8 cellular contexts compared by ENCODE assay signal in genomic region chr22:36123673-36124630, GRCh38. TPM values are rescaled to one million over a fixed set of nuclear protein-coding genes. Genes with fewer than 3 reads are reported as not detected.
DNase-seq lines count a peak whose midpoint lies in the region; ATAC-seq and TF ChIP-seq lines count a peak whose summit lies in the region.

No MANE protein-coding gene starts in this region.

- H3K27me3 ChIP-seq in HUES64 (ENCODE audit: insufficient read depth, low read length), result peaks cover 24% of the 10 kb centered on the region
- H3K27me3 ChIP-seq in endodermal cell (ENCODE audit: control insufficient read depth, insufficient read depth, low read length, poor library complexity, severe bottlenecking), result peaks cover 22% of the 10 kb centered on the region

- H3K27ac ChIP-seq in HUES64 (ENCODE audit: low read depth, low read length) (0 out of 2 replicates have a peak overlapping the region, but pooled peaks have one; percentile 28), endodermal cell (ENCODE audit: low read depth, low read length) (no peak overlapping the region), mesodermal cell (ENCODE audit: low read depth, low read length, severe bottlenecking) (peak overlapping the region; percentile 53)

- H3K9ac ChIP-seq in HUES64 (ENCODE audit: low read depth, low read length), result no peak overlapping the region
- no peak overlapping the region for H3K9ac ChIP-seq in endodermal cell (ENCODE audit: extremely low read depth, low read length, poor library complexity, severe bottlenecking)

- peak; percentile 84 to 89 for DNase-seq in AML-193 (lab: John Stamatoyannopoulos, UW)
- peak; percentile 87 for DNase-seq in NOMO-1 treated with dmso at 0.1 percent for 144 hours (lab: John Stamatoyannopoulos, UW; ENCODE audit: unreplicated experiment)
- peak; percentile 95 for DNase-seq in activated CD8-positive, alpha-beta memory T cell treated with anti-CD3 and anti-CD28 coated beads, Interleukin-2, amount 10 ng/mL, durations not matched to agents 7 days and 5 days
- DNase-seq in endodermal cell, result peak; percentile 96
- DNase-seq in stimulated activated CD8-positive, alpha-beta memory T cell treated with anti-CD3 and anti-CD28 coated beads, Interleukin-12 subunit alpha, Interleukin-12 subunit beta, amount 100 ng/mL, for 4 hours (ENCODE audit: low read depth), result peak; percentile 84

- H3K36me3 ChIP-seq in HUES64 (ENCODE audit: insufficient read depth, low read length) (no peaks in the 10 kb centered on the region), endodermal cell (ENCODE audit: control insufficient read depth, insufficient read depth, low read length) (no peaks in the 10 kb centered on the region), mesodermal cell (ENCODE audit: control insufficient read depth, insufficient read depth, low read length) (no peaks in the 10 kb centered on the region)

- peaks cover 15% of the 10 kb centered on the region for H3K4me1 Mint-ChIP-seq in activated CD8-positive, alpha-beta memory T cell treated with anti-CD3 and anti-CD28 coated beads, Interleukin-2, amount 10 ng/mL, durations not matched to agents 7 days and 5 days
- H3K4me1 Mint-ChIP-seq in endodermal cell, result peaks cover 2% of the 10 kb centered on the region

- no peaks in the 10 kb centered on the region for H3K36me3 Mint-ChIP-seq in activated CD8-positive, alpha-beta memory T cell treated with anti-CD3 and anti-CD28 coated beads, Interleukin-2, amount 10 ng/mL, durations not matched to agents 7 days and 5 days
- H3K36me3 Mint-ChIP-seq in endodermal cell (ENCODE audit: low read depth), result no peaks in the 10 kb centered on the region

- CTCF ChIA-PET in activated CD8-positive, alpha-beta memory T cell treated with anti-CD3 and anti-CD28 coated beads, Interleukin-2, amount 10 ng/mL, durations not matched to agents 7 days and 5 days (lab: Charles Lee), result interaction anchor here (0.6 to 2.7 kb wide), 36 partner anchors 9 to 773 kb away, joined by 3 to 33 read pairs (median 4); partner anchors contain the start of genes APOL2 and APOL3

- H3K4me3 ChIP-seq in HUES64 (ENCODE audit: low read length) (no peak overlapping the region), endodermal cell (ENCODE audit: low read length) (no peak overlapping the region), mesodermal cell (ENCODE audit: extremely low read depth, insufficient read depth, low read length, poor library complexity, severe bottlenecking) (no peak overlapping the region)

- no peaks in the 10 kb centered on the region for H3K4me1 ChIP-seq in HUES64 (ENCODE audit: insufficient read depth, low read length)
- no peaks in the 10 kb centered on the region for H3K4me1 ChIP-seq in endodermal cell (ENCODE audit: control insufficient read depth, insufficient read depth, low read length)
- no peaks in the 10 kb centered on the region for H3K4me1 ChIP-seq in mesodermal cell (ENCODE audit: control insufficient read depth, insufficient read depth, low read length, poor library complexity, severe bottlenecking)

- peak overlapping the region; percentile 56 for H3K4me3 Mint-ChIP-seq in activated CD8-positive, alpha-beta memory T cell treated with anti-CD3 and anti-CD28 coated beads, Interleukin-2, amount 10 ng/mL, durations not matched to agents 7 days and 5 days
- peak overlapping the region; percentile 34 for H3K4me3 Mint-ChIP-seq in endodermal cell

- no peaks in the 10 kb centered on the region for H3K9me3 Mint-ChIP-seq in activated CD8-positive, alpha-beta memory T cell treated with anti-CD3 and anti-CD28 coated beads, Interleukin-2, amount 10 ng/mL, durations not matched to agents 7 days and 5 days (ENCODE audit: low read depth)
- H3K9me3 Mint-ChIP-seq in endodermal cell, result no peaks in the 10 kb centered on the region

- TF ChIP-seq CTCF in endodermal cell (conservative IDR thresholded peaks at IDR 0.05), result peak; percentile 98

- peak overlapping the region; percentile 79 for H3K27ac Mint-ChIP-seq in activated CD8-positive, alpha-beta memory T cell treated with anti-CD3 and anti-CD28 coated beads, Interleukin-2, amount 10 ng/mL, durations not matched to agents 7 days and 5 days
- H3K27ac Mint-ChIP-seq in endodermal cell, result peak overlapping the region; percentile 88

- ATAC-seq in GM19324 (IDR thresholded peaks at IDR 0.05; ENCODE audit: low FRiP score, unreplicated experiment), result peak; percentile 89
- peak; percentile 99 for ATAC-seq in activated CD8-positive, alpha-beta memory T cell treated with anti-CD3 and anti-CD28 coated beads, Interleukin-2, amount 10 ng/mL, durations not matched to agents 7 days and 5 days

- 49% methylated on average over 50 of the region's 50 CpGs for WGBS in HUES64
- 50 to 52% methylated on average over 35 to 50 of the region's 50 CpGs for WGBS in endodermal cell (ENCODE audit: insufficient coverage in 1 of 2, insufficient read length in 1 of 2), 2 experiments
- 47 to 51% methylated on average over 39 to 49 of the region's 50 CpGs for WGBS in mesodermal cell (ENCODE audit: insufficient coverage in 2 of 2), 2 experiments

- H3K9me3 ChIP-seq in HUES64 (ENCODE audit: insufficient read depth, low read depth, low read length), result no peaks in the 10 kb centered on the region
- no peaks in the 10 kb centered on the region for H3K9me3 ChIP-seq in endodermal cell (ENCODE audit: control insufficient read depth, low read length)
- H3K9me3 ChIP-seq in mesodermal cell (ENCODE audit: control insufficient read depth, low read length), result no peaks in the 10 kb centered on the region

- peaks cover 2% of the 10 kb centered on the region for H3K27me3 Mint-ChIP-seq in activated CD8-positive, alpha-beta memory T cell treated with anti-CD3 and anti-CD28 coated beads, Interleukin-2, amount 10 ng/mL, durations not matched to agents 7 days and 5 days
- H3K27me3 Mint-ChIP-seq in endodermal cell (ENCODE audit: insufficient read depth), result peaks cover 24% of the 10 kb centered on the region

RNA-seq across cellular contexts. Expression of gene APOL3, which starts 36.6 kb away (rescaled TPM):
- 0.60 TPM for polyA plus RNA-seq in HUES64 (2013, experiment 1 of 2)
- 0.44 TPM for polyA plus RNA-seq in HUES64 (2013, experiment 2 of 2)
- 100 to 1,000 TPM; 134 to 160 TPM for total RNA-seq in activated CD8-positive, alpha-beta memory T cell treated with anti-CD3 and anti-CD28 coated beads, Interleukin-2, amount 10 ng/mL, durations not matched to agents 7 days and 5 days
- 1 to 10 TPM in 1 of 2 donors, under 1 TPM in 1; 0.46 to 1.1 TPM for total RNA-seq in endodermal cell
- 0.36 TPM for polyA plus RNA-seq in endodermal cell (2013, experiment 1 of 2)
- 0.46 TPM for polyA plus RNA-seq in endodermal cell (2013, experiment 2 of 2)
- 1.0 TPM for polyA plus RNA-seq in mesodermal cell (2013, experiment 1 of 2)
- 0.81 TPM for polyA plus RNA-seq in mesodermal cell (2013, experiment 2 of 2)

Comparison
In these comparisons a context has a peak if more than half of its experiments do, and no peak if none do; other contexts are left out.
1. RNA of gene APOL3, which starts 36.6 kb away (total RNA-seq): 134 to 160 TPM in activated CD8-positive, alpha-beta memory T cell treated with anti-CD3 and anti-CD28 coated beads, Interleukin-2, amount 10 ng/mL, durations not matched to agents 7 days and 5 days; 0.46 to 1.1 TPM in endodermal cell; every median in the first group is over 10 times any median in the second.
2. Peak in every context shown above with its lines, with median percentiles within 50 percentile points of each other: DNase-seq.